ENCODE assay signal across 24 cellular contexts in genomic region chr20:36623444-36623843, GRCh38. TPM values are rescaled to one million over a fixed set of nuclear protein-coding genes. Genes with fewer than 3 reads are reported as not detected.
A peak's percentile ranks its signal among the peaks of the same experiment; 100 is the strongest.
DNase-seq lines count a peak whose midpoint lies in the region; ATAC-seq, FAIRE-seq and TF ChIP-seq lines count a peak whose summit lies in the region.
"Had no signal": no experiment of that assay in that cellular context is flagged by ENCODE, and none has a peak within 500 bp of the region (broad histone marks: within the 10 kb centered on the region; RNA-seq: fewer than 3 reads in every experiment).

No MANE protein-coding gene starts in this region.

- no peaks in the 10 kb centered on the region for H3K27me3 Mint-ChIP-seq in activated CD4-positive, alpha-beta T cell treated with anti-CD3 and anti-CD28 coated beads, Interleukin-2, amount 10 ng/mL, durations not matched to agents 7 days and 5 days
- no peaks in the 10 kb centered on the region for H3K27me3 Mint-ChIP-seq in CD8-positive, alpha-beta T cell (ENCODE audit: low read depth)
- H3K27me3 Mint-ChIP-seq in naive thymus-derived CD8-positive, alpha-beta T cell = no peaks in the 10 kb centered on the region
- H3K27me3 Mint-ChIP-seq: dendritic cell treated with granulocyte-macrophage colony-stimulating factor and Interleukin-4, amounts not matched to agents 40 ng/mL and 50 ng/mL, for 4 days; stimulated activated naive B cell treated with anti-CD40 and anti-IgM and Interleukin-4, amounts not matched to agents 10 μg/mL and 1 μg/mL and 100 μg/mL, for 72 hours had no signal

- CTCF ChIA-PET in activated CD4-positive, alpha-beta T cell treated with anti-CD3 and anti-CD28 coated beads, Interleukin-2, amount 10 ng/mL, durations not matched to agents 7 days and 5 days (lab: Charles Lee) = interaction anchor here (0.5 to 2.7 kb wide), 8 partner anchors 11 to 243 kb away, joined by 3 to 7 read pairs (median 4); partner anchors contain the start of gene RAB5IF
- CTCF ChIA-PET in CD8-positive, alpha-beta T cell (lab: Charles Lee) = interaction anchor here (0.7 to 2.2 kb wide), 7 partner anchors 9 to 185 kb away, joined by 3 to 8 read pairs (median 4); partner anchors contain the start of gene RAB5IF
- CTCF ChIA-PET in GM10248 (lab: Yijun Ruan, JAX) = interaction anchor here (1.5 to 2.5 kb wide), 4 partner anchors 9 to 132 kb away, joined by 3 to 15 read pairs (median 4); no protein-coding TSS in a partner anchor

- H3K27ac ChIP-seq in CD8-positive, alpha-beta T cell (ENCODE audit: low read depth, low read length) = no peak overlapping the region
- H3K27ac ChIP-seq: gastroesophageal sphincter, hepatocyte, sigmoid colon had no signal

- TF ChIP-seq CTCF in CD8-positive, alpha-beta T cell (IDR thresholded peaks at IDR 0.05) = no peak
- TF ChIP-seq CTCF in GM10248 (IDR thresholded peaks at IDR 0.05; ENCODE audit: control extremely low read depth, extremely low read depth, low read depth, missing control alignments) = no peak

- H3K9me3 Mint-ChIP-seq in activated CD4-positive, alpha-beta T cell treated with anti-CD3 and anti-CD28 coated beads, Interleukin-2, amount 10 ng/mL, durations not matched to agents 7 days and 5 days = no peaks in the 10 kb centered on the region
- H3K9me3 Mint-ChIP-seq in CD8-positive, alpha-beta T cell = no peaks in the 10 kb centered on the region
- H3K9me3 Mint-ChIP-seq in activated naive CD4-positive, alpha-beta T cell treated with anti-CD3 and anti-CD28 coated beads, Interleukin-2, amount 50 U/mL, for 72 hours = no peaks in the 10 kb centered on the region
- no peaks in the 10 kb centered on the region for H3K9me3 Mint-ChIP-seq in naive thymus-derived CD8-positive, alpha-beta T cell
- H3K9me3 Mint-ChIP-seq: dendritic cell treated with granulocyte-macrophage colony-stimulating factor and Interleukin-4, amounts not matched to agents 40 ng/mL and 50 ng/mL, for 4 days; stimulated activated naive B cell treated with anti-CD40 and anti-IgM and Interleukin-4, amounts not matched to agents 10 μg/mL and 1 μg/mL and 100 μg/mL, for 72 hours had no signal

- peaks cover 54% of the 10 kb centered on the region for H3K36me3 Mint-ChIP-seq in activated CD4-positive, alpha-beta T cell treated with anti-CD3 and anti-CD28 coated beads, Interleukin-2, amount 10 ng/mL, durations not matched to agents 7 days and 5 days (ENCODE audit: low read depth)
- peaks cover 68% of the 10 kb centered on the region for H3K36me3 Mint-ChIP-seq in CD8-positive, alpha-beta T cell
- H3K36me3 Mint-ChIP-seq in activated naive CD4-positive, alpha-beta T cell treated with anti-CD3 and anti-CD28 coated beads, Interleukin-2, amount 50 U/mL, for 72 hours = peaks cover 0 to 28% of the 10 kb centered on the region in 2 donors
- peaks cover 0 to 79% (median 17%) of the 10 kb centered on the region in 3 donors for H3K36me3 Mint-ChIP-seq in naive thymus-derived CD8-positive, alpha-beta T cell

- no peak overlapping the region for H3K4me3 ChIP-seq in CD8-positive, alpha-beta T cell (ENCODE audit: low read depth, low read length)
- H3K4me3 ChIP-seq: gastroesophageal sphincter, hepatocyte, prostate gland, sigmoid colon had no signal

- intact Hi-C loops in CD8-positive, alpha-beta T cell (cut with DNase I, micrococcal nuclease) = no loop called here
- intact Hi-C loops in posterior vena cava (cut with DNase I) = no loop called here

- H3K4me3 Mint-ChIP-seq in activated CD4-positive, alpha-beta T cell treated with anti-CD3 and anti-CD28 coated beads, Interleukin-2, amount 10 ng/mL, durations not matched to agents 7 days and 5 days = no peak overlapping the region
- H3K4me3 Mint-ChIP-seq in CD8-positive, alpha-beta T cell = no peak overlapping the region
- H3K4me3 Mint-ChIP-seq in naive thymus-derived CD8-positive, alpha-beta T cell = no peak overlapping the region
- H3K4me3 Mint-ChIP-seq: dendritic cell treated with granulocyte-macrophage colony-stimulating factor and Interleukin-4, amounts not matched to agents 40 ng/mL and 50 ng/mL, for 4 days; stimulated activated naive B cell treated with anti-CD40 and anti-IgM and Interleukin-4, amounts not matched to agents 10 μg/mL and 1 μg/mL and 100 μg/mL, for 72 hours had no signal

- H3K27me3 ChIP-seq in CD8-positive, alpha-beta T cell (ENCODE audit: insufficient read depth, low read length) = no peaks in the 10 kb centered on the region
- H3K27me3 ChIP-seq: gastroesophageal sphincter, hepatocyte, sigmoid colon had no signal

- POLR2A ChIA-PET in activated CD4-positive, alpha-beta T cell treated with anti-CD3 and anti-CD28 coated beads, Interleukin-2, amount 10 ng/mL, durations not matched to agents 7 days and 5 days (lab: Charles Lee) = interaction anchor here (0.5 kb wide), 1 partner anchor 420 kb away, joined by 6 read pairs; no protein-coding TSS in a partner anchor
- POLR2A ChIA-PET in CD8-positive, alpha-beta T cell (lab: Charles Lee) = interaction anchor here (1.5 kb wide), 1 partner anchor 33 kb away, joined by 3 read pairs; no protein-coding TSS in a partner anchor
- POLR2A ChIA-PET in naive thymus-derived CD8-positive, alpha-beta T cell (lab: Charles Lee) = interaction anchor here (0.7 to 1.6 kb wide), 6 partner anchors 9 to 58 kb away, joined by 3 to 9 read pairs (median 5); partner anchors contain the start of gene SLA2
- POLR2A ChIA-PET in GM10248 (lab: Yijun Ruan, JAX) = no interaction called here

- DNase-seq in activated CD4-positive, alpha-beta T cell treated with anti-CD3 and anti-CD28 coated beads, Interleukin-2, amount 10 ng/mL, durations not matched to agents 7 days and 5 days = no peak
- DNase-seq in activated CD4-positive, alpha-beta T cell treated with anti-CD3 and anti-CD28 coated beads for 1 hour = no peak
- DNase-seq in CD8-positive, alpha-beta T cell = no peak
- no peak for DNase-seq in activated naive CD4-positive, alpha-beta T cell treated with anti-CD3 and anti-CD28 coated beads, Interleukin-2, amount 50 U/mL, for 72 hours (ENCODE audit: low spot score in 2 of 2)
- no peak for DNase-seq in naive thymus-derived CD8-positive, alpha-beta T cell
- DNase-seq in posterior vena cava (ENCODE audit: low spot score) (no peak), frontal cortex (ENCODE audit: low spot score in 2 of 2) (no peak), GM10248 (ENCODE audit: extremely low spot score) (no peak)
- DNase-seq: activated CD4-positive, alpha-beta T cell treated with anti-CD3 and anti-CD28 coated beads, Interleukin-2, amount 50 U/mL, for 4 hours; mesenchymal stem cell; NCI-H1092; NCI-H187 treated with DMSO at 0.1 percent for 48 hours; NCI-H526; sigmoid colon; stimulated activated CD4-positive, alpha-beta T cell treated with anti-CD3 and anti-CD28 coated beads, Interleukin-4, amount 100 ng/mL, for 4 hours; stimulated activated naive B cell treated with anti-CD40 and anti-IgM and Interleukin-4, amounts not matched to agents 10 μg/mL and 1 μg/mL and 100 μg/mL, for 72 hours; T1000 had no signal

- peak overlapping the region; percentile 76 for H3K27ac Mint-ChIP-seq in activated CD4-positive, alpha-beta T cell treated with anti-CD3 and anti-CD28 coated beads, Interleukin-2, amount 10 ng/mL, durations not matched to agents 7 days and 5 days
- peak overlapping the region; percentile 72 for H3K27ac Mint-ChIP-seq in CD8-positive, alpha-beta T cell
- peak overlapping the region; percentile 60 to 67 for H3K27ac Mint-ChIP-seq in activated naive CD4-positive, alpha-beta T cell treated with anti-CD3 and anti-CD28 coated beads, Interleukin-2, amount 50 U/mL, for 72 hours
- peak overlapping the region; percentile 30 to 95 (median 79) for H3K27ac Mint-ChIP-seq in naive thymus-derived CD8-positive, alpha-beta T cell
- H3K27ac Mint-ChIP-seq: dendritic cell treated with granulocyte-macrophage colony-stimulating factor and Interleukin-4, amounts not matched to agents 40 ng/mL and 50 ng/mL, for 4 days; stimulated activated naive B cell treated with anti-CD40 and anti-IgM and Interleukin-4, amounts not matched to agents 10 μg/mL and 1 μg/mL and 100 μg/mL, for 72 hours had no signal

- peaks cover 26% of the 10 kb centered on the region for H3K4me1 ChIP-seq in CD8-positive, alpha-beta T cell (ENCODE audit: insufficient read depth, low read length)
- H3K4me1 ChIP-seq: gastroesophageal sphincter, sigmoid colon had no signal

- peaks cover 20% of the 10 kb centered on the region for H3K36me3 ChIP-seq in CD8-positive, alpha-beta T cell (ENCODE audit: insufficient read depth, low read length)
- H3K36me3 ChIP-seq: gastroesophageal sphincter, prostate gland, sigmoid colon had no signal

- FAIRE-seq in frontal cortex (lab: Jason Lieb, UNC) = no peak
- FAIRE-seq: endometrium, G401.6 had no signal

- H3K4me1 Mint-ChIP-seq in activated CD4-positive, alpha-beta T cell treated with anti-CD3 and anti-CD28 coated beads, Interleukin-2, amount 10 ng/mL, durations not matched to agents 7 days and 5 days = peaks cover 36% of the 10 kb centered on the region
- H3K4me1 Mint-ChIP-seq in CD8-positive, alpha-beta T cell (ENCODE audit: low read depth) = peaks cover 42% of the 10 kb centered on the region
- peaks cover 20 to 49% (median 48%) of the 10 kb centered on the region in 4 donors for H3K4me1 Mint-ChIP-seq in naive thymus-derived CD8-positive, alpha-beta T cell
- H3K4me1 Mint-ChIP-seq: stimulated activated naive B cell treated with anti-CD40 and anti-IgM and Interleukin-4, amounts not matched to agents 10 μg/mL and 1 μg/mL and 100 μg/mL, for 72 hours had no signal

- H3K9me3 ChIP-seq in CD8-positive, alpha-beta T cell (ENCODE audit: low read length) = no peaks in the 10 kb centered on the region
- H3K9me3 ChIP-seq: gastroesophageal sphincter, prostate gland, sigmoid colon had no signal

- ATAC-seq in CD8-positive, alpha-beta T cell = no peak
- ATAC-seq in activated naive CD4-positive, alpha-beta T cell treated with anti-CD3 and anti-CD28 coated beads, Interleukin-2, amount 50 U/mL, for 72 hours = no peak
- no peak for ATAC-seq in naive thymus-derived CD8-positive, alpha-beta T cell
- ATAC-seq: gastroesophageal sphincter; stimulated activated naive B cell treated with anti-CD40 and anti-IgM and Interleukin-4, amounts not matched to agents 10 μg/mL and 1 μg/mL and 100 μg/mL, for 72 hours had no signal

RNA-seq across cellular contexts. Expression of gene RAB5IF, which starts 17.9 kb away (rescaled TPM):
- 10 to 100 TPM; 87.9 to 97.0 TPM for total RNA-seq in activated CD4-positive, alpha-beta T cell treated with anti-CD3 and anti-CD28 coated beads, Interleukin-2, amount 10 ng/mL, durations not matched to agents 7 days and 5 days
- total RNA-seq in CD8-positive, alpha-beta T cell = 100 to 1,000 TPM; 106 to 108 TPM
- 100 to 1,000 TPM in 1 of 2 donors, 10 to 100 TPM in 1; 75.5 to 107 TPM for total RNA-seq in activated naive CD4-positive, alpha-beta T cell treated with anti-CD3 and anti-CD28 coated beads, Interleukin-2, amount 50 U/mL, for 72 hours
- 10 to 100 TPM; 58.1 to 59.7 TPM for total RNA-seq in naive thymus-derived CD8-positive, alpha-beta T cell
- 100 to 1,000 TPM; 113 to 141 (median 138) TPM for polyA plus RNA-seq in naive thymus-derived CD8-positive, alpha-beta T cell
- total RNA-seq in posterior vena cava (10 to 100 TPM; 50.0 to 56.0 TPM), frontal cortex (26.9 TPM)

RNA-seq across cellular contexts. Expression of gene SLA2, which starts 22.6 kb away (rescaled TPM):
- total RNA-seq in activated CD4-positive, alpha-beta T cell treated with anti-CD3 and anti-CD28 coated beads, Interleukin-2, amount 10 ng/mL, durations not matched to agents 7 days and 5 days = 10 to 100 TPM; 87.3 to 92.7 TPM
- 10 to 100 TPM; 58.5 to 60.3 TPM for total RNA-seq in CD8-positive, alpha-beta T cell
- total RNA-seq in activated naive CD4-positive, alpha-beta T cell treated with anti-CD3 and anti-CD28 coated beads, Interleukin-2, amount 50 U/mL, for 72 hours = 10 to 100 TPM; 33.7 to 66.8 TPM
- total RNA-seq in naive thymus-derived CD8-positive, alpha-beta T cell = 10 to 100 TPM; 34.3 to 34.4 TPM
- 10 to 100 TPM; 18.9 to 22.2 (median 19.1) TPM for polyA plus RNA-seq in naive thymus-derived CD8-positive, alpha-beta T cell
- total RNA-seq in posterior vena cava (under 1 TPM; 0.38 to 0.46 TPM), frontal cortex (under 0.01 TPM)
- total RNA-seq: A172, hepatocyte had no signal
- polyA plus RNA-seq: hepatocyte had no signal

RNA-seq across cellular contexts. Expression of gene TGIF2, which starts 50.0 kb away (rescaled TPM):
- total RNA-seq in activated CD4-positive, alpha-beta T cell treated with anti-CD3 and anti-CD28 coated beads, Interleukin-2, amount 10 ng/mL, durations not matched to agents 7 days and 5 days = 10 to 100 TPM; 24.1 to 26.0 TPM
- 10 to 100 TPM; 50.4 to 51.1 TPM for total RNA-seq in CD8-positive, alpha-beta T cell
- 10 to 100 TPM; 33.7 to 52.6 TPM for total RNA-seq in activated naive CD4-positive, alpha-beta T cell treated with anti-CD3 and anti-CD28 coated beads, Interleukin-2, amount 50 U/mL, for 72 hours
- total RNA-seq in naive thymus-derived CD8-positive, alpha-beta T cell = 10 to 100 TPM; 37.8 to 38.4 TPM
- polyA plus RNA-seq in naive thymus-derived CD8-positive, alpha-beta T cell = 10 to 100 TPM; 25.7 to 36.8 (median 30.8) TPM
- total RNA-seq in posterior vena cava (1 to 10 TPM; 5.3 to 7.6 TPM), frontal cortex (4.9 TPM)

Comparison
In these comparisons a context has a peak if more than half of its experiments do, and no peak if none do; other contexts are left out.
1. RNA of gene SLA2, which starts 22.6 kb away (total RNA-seq): 87.3 to 92.7 TPM in activated CD4-positive, alpha-beta T cell treated with anti-CD3 and anti-CD28 coated beads, Interleukin-2, amount 10 ng/mL, durations not matched to agents 7 days and 5 days, 33.7 to 66.8 TPM in activated naive CD4-positive, alpha-beta T cell treated with anti-CD3 and anti-CD28 coated beads, Interleukin-2, amount 50 U/mL, for 72 hours, 58.5 to 60.3 TPM in CD8-positive, alpha-beta T cell and 34.3 to 34.4 TPM in naive thymus-derived CD8-positive, alpha-beta T cell; 0.38 to 0.46 TPM in posterior vena cava and under 0.01 TPM in frontal cortex (single experiment); every median in the first group is over 10 times any median in the second.
2. Peak in every context shown above with its lines, with median percentiles within 50 percentile points of each other: H3K27ac Mint-ChIP-seq.